ENCODE assay signal across 13 cellular contexts in the genomic region with DNA sequence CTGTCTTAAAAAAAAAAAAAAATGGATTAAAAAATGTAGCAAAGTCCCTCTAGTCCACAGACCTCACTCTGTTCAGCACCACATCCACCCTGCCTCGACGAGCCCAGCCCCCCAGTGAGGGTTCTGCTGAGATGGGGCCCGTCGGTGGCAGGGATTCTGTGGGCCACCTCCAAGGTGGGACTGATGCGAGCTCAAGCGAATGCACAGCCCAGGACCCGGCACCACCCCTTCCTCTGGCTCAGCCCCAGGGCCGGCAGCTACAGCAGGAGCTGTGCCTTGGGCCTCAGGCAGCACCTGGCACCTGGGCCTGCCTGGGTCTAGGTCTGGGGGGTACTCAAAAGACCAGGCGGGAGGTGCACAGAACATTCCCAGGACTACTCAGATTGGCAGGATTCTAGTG.
"Had no signal": no experiment of that assay in that cellular context is flagged by ENCODE, and none has a peak within 500 bp of the region (broad histone marks: within the 10 kb centered on the region; RNA-seq: fewer than 3 reads in every experiment).

No MANE protein-coding gene starts in this region.

- H3K9me3 Mint-ChIP-seq: natural killer cell treated with Interleukin-12 subunit alpha and Interleukin-12 subunit beta and Interleukin-15 and Interleukin-18, amount 100 ng/mL, for 72 hours had no signal

- H3K4me3 ChIP-seq: adrenal gland, body of pancreas, stomach had no signal

- FAIRE-seq: urothelium cell line had no signal

- H3K27me3 Mint-ChIP-seq: natural killer cell treated with Interleukin-12 subunit alpha and Interleukin-12 subunit beta and Interleukin-15 and Interleukin-18, amount 100 ng/mL, for 72 hours had no signal

- H3K27me3 ChIP-seq: adrenal gland, body of pancreas, stomach had no signal

- DNase-seq: activated CD4-positive, alpha-beta T cell treated with anti-CD3 and anti-CD28 coated beads, Interleukin-2, amount 50 U/mL, for 48 hours; activated naive CD4-positive, alpha-beta T cell treated with Interleukin-2 at 50 U/mL for 16 hours; adrenal gland; body of pancreas; dermis blood vessel endothelial cell; SK-N-SH; stimulated activated CD4-positive, alpha-beta T cell treated with anti-CD3 and anti-CD28 coated beads, Interleukin-15, amount 100 ng/mL, for 24 hours; stimulated activated CD4-positive, alpha-beta T cell treated with anti-CD3 and anti-CD28 coated beads, Interleukin-4, amount 100 ng/mL, for 24 hours; stomach had no signal

- H3K4me3 Mint-ChIP-seq: natural killer cell treated with Interleukin-12 subunit alpha and Interleukin-12 subunit beta and Interleukin-15 and Interleukin-18, amount 100 ng/mL, for 72 hours had no signal

- H3K27ac Mint-ChIP-seq: natural killer cell treated with Interleukin-12 subunit alpha and Interleukin-12 subunit beta and Interleukin-15 and Interleukin-18, amount 100 ng/mL, for 72 hours had no signal

- H3K27ac ChIP-seq: body of pancreas, stomach had no signal

- H3K9me3 ChIP-seq: adrenal gland, body of pancreas, SK-N-SH, stomach had no signal

- H3K9ac ChIP-seq: SK-N-SH had no signal

- H3K4me1 ChIP-seq: body of pancreas, stomach had no signal

- ATAC-seq: activated CD4-positive, CD25-positive, alpha-beta regulatory T cell treated with anti-CD3 and anti-CD28 coated beads, Interleukin-2, amount 50 U/mL, for 24 hours; body of pancreas; esophagus mucosa; natural killer cell treated with Interleukin-12 subunit alpha and Interleukin-12 subunit beta and Interleukin-15 and Interleukin-18, amount 100 ng/mL, for 72 hours had no signal
